In the genomic region with DNA sequence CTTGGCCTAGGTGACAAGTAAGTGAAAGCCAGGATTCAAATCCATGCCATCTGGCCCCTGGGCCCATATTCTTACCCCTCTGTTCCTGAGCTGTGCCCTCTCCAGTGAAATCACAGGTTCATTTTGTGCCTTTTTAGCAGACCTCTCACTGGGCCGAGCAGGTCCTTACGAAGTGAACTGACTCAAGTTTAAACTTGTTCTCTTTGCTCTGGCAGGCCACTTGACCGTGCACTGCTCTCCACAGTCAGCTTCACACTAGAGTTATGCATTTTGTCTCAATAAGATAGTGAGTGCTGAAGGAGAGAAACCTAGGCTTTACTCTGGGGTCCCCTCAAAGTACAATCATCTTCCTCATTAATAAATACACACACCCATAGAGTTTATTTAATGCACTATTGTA, we compare ENCODE assay signal across 12 cellular contexts.
"Had no signal": no experiment of that assay in that cellular context is flagged by ENCODE, and none has a peak within 500 bp of the region (broad histone marks: within the 10 kb centered on the region; RNA-seq: fewer than 3 reads in every experiment).

No MANE protein-coding gene starts in this region.

- H3K4me1 ChIP-seq: uterus had no signal

- H3K27ac ChIP-seq: brain microvascular endothelial cell, foreskin keratinocyte, ovary, uterus had no signal

- H3K4me3 ChIP-seq: ovary, uterus had no signal

- ATAC-seq: activated CD4-positive, CD25-positive, alpha-beta regulatory T cell treated with anti-CD3 and anti-CD28 coated beads, Interleukin-2, amount 50 U/mL, for 24 hours; foreskin keratinocyte; left lobe of liver; T-helper 17 cell had no signal

- DNase-seq: activated CD4-positive, alpha-beta T cell treated with anti-CD3 and anti-CD28 coated beads, Interleukin-2, amount 50 U/mL, for 4 hours; activated naive CD4-positive, alpha-beta T cell treated with anti-CD3 and anti-CD28 coated beads, Interleukin-2, amount 50 U/mL, for 16 hours; activated T-cell treated with anti-CD3 and anti-CD28 coated beads, Interleukin-2, amount 50 U/mL, for 1 hour; brain microvascular endothelial cell; head of caudate nucleus; mesendoderm; ovary; T-helper 17 cell; uterus had no signal

- H3K36me3 ChIP-seq: ovary, uterus had no signal

- H3K27me3 ChIP-seq: brain microvascular endothelial cell, foreskin keratinocyte, ovary, uterus had no signal

- H3K9me3 ChIP-seq: ovary, uterus had no signal
